In genomic region chrX:16822723-16823122, GRCh38 we compare ENCODE assay signal across 18 cellular contexts. TPM values are rescaled to one million over a fixed set of nuclear protein-coding genes. Genes with fewer than 3 reads are reported as not detected.
DNase-seq lines count a peak whose midpoint lies in the region; ATAC-seq and TF ChIP-seq lines count a peak whose summit lies in the region.
"Had no signal": no experiment of that assay in that cellular context is flagged by ENCODE, and none has a peak within 500 bp of the region (broad histone marks: within the 10 kb centered on the region; RNA-seq: fewer than 3 reads in every experiment).

No MANE protein-coding gene starts in this region.

- H3K27me3 Mint-ChIP-seq in chondrocyte (ENCODE audit: low read depth) (no peaks in the 10 kb centered on the region), neural crest cell (ENCODE audit: low read depth) (no peaks in the 10 kb centered on the region)

- H2AFZ ChIP-seq in SK-N-SH (ENCODE audit: low read depth): no peak overlapping the region

- H3K9me2 ChIP-seq in SK-N-SH: no peaks in the 10 kb centered on the region

- H3K4me3 Mint-ChIP-seq in chondrocyte (ENCODE audit: unreplicated experiment) (no peak overlapping the region), neural crest cell (no peak overlapping the region)
- H3K4me3 Mint-ChIP-seq: WTC11 had no signal

- TF ChIP-seq EP300 in SK-N-SH (IDR thresholded peaks at IDR 0.05; ENCODE audit: borderline replicate concordance in 1 of 2, low read depth in 1 of 2, low read length in 1 of 2): no peak

- H3K36me3 Mint-ChIP-seq in chondrocyte (ENCODE audit: low read depth) (peaks cover 12% of the 10 kb centered on the region), neural crest cell (ENCODE audit: low read depth) (peaks cover 7% of the 10 kb centered on the region)

- CTCF ChIA-PET in SK-N-SH (lab: Yijun Ruan, JAX): interaction anchor here (1.3 kb wide), 1 partner anchor 70 kb away, joined by 3 read pairs; no protein-coding TSS in a partner anchor

- H3K4me2 ChIP-seq in SK-N-SH: peak overlapping the region; percentile 20; the same call in 1 of the 2 replicates

- no peaks in the 10 kb centered on the region for H3K9me3 ChIP-seq in SK-N-SH
- H3K9me3 ChIP-seq: Caco-2, left lung, upper lobe of right lung had no signal

- TF ChIP-seq RAD21 in SK-N-SH (IDR thresholded peaks at IDR 0.05; ENCODE audit: low read length): no peak

- peaks cover 8% of the 10 kb centered on the region; the same call in 1 of the 2 replicates for H3K79me2 ChIP-seq in SK-N-SH (ENCODE audit: insufficient read depth)

- H3K4me1 Mint-ChIP-seq in chondrocyte (ENCODE audit: low read depth) (peaks cover 16% of the 10 kb centered on the region), neural crest cell (peaks cover 5% of the 10 kb centered on the region)

- no peaks in the 10 kb centered on the region for H4K20me1 ChIP-seq in SK-N-SH (ENCODE audit: insufficient read depth)

- ATAC-seq in GM18519 (IDR thresholded peaks at IDR 0.05; ENCODE audit: low FRiP score, unreplicated experiment) (no peak), GM21447 (IDR thresholded peaks at IDR 0.05; ENCODE audit: unreplicated experiment) (no peak), HG03460 (IDR thresholded peaks at IDR 0.05; ENCODE audit: unreplicated experiment) (no peak)
- ATAC-seq: left lung, upper lobe of right lung, WTC11 had no signal

- H3K27ac Mint-ChIP-seq in chondrocyte (ENCODE audit: unreplicated experiment): peak overlapping the region; percentile 73
- peak overlapping the region; percentile 6 for H3K27ac Mint-ChIP-seq in neural crest cell (ENCODE audit: unreplicated experiment)
- H3K27ac Mint-ChIP-seq: WTC11 had no signal

- H3F3A ChIP-seq in SK-N-SH (replicated peaks; ENCODE audit: insufficient read depth): peaks cover 42% of the 10 kb centered on the region

- DNase-seq in HCEC 1CT: peak; percentile 60
- no peak for DNase-seq in SK-N-SH
- no peak for DNase-seq in chondrocyte (ENCODE audit: low spot score)
- DNase-seq in neural crest cell (ENCODE audit: low read depth, low spot score): no peak
- no peak for DNase-seq in NCI-H226
- DNase-seq: activated gamma-delta T cell, Caco-2, GOT3, left lung, NCI-H1105 treated with DMSO at 0.1 percent for 48 hours, NCI-H526 treated with DMSO at 0.1 percent for 48 hours, SIG-M5, upper lobe of right lung had no signal

- peaks cover 27 to 32% of the 10 kb centered on the region in 2 experiments for H3K36me3 ChIP-seq in SK-N-SH (replicated peaks in 1 of 2; ENCODE audit: control insufficient read depth in 1 of 2, insufficient read depth in 2 of 2, low read length in 1 of 2)

- no peak overlapping the region for H3K4me3 ChIP-seq in SK-N-SH (ENCODE audit: low read depth in 2 of 2, low read length in 1 of 2)
- H3K4me3 ChIP-seq: coronary artery, left lung, upper lobe of right lung had no signal

- TF ChIP-seq CTCF in SK-N-SH (IDR thresholded peaks at IDR 0.05) (no peak), chondrocyte (IDR thresholded peaks at IDR 0.05) (no peak), neural crest cell (conservative IDR thresholded peaks at IDR 0.05) (no peak)

- peaks cover 8 to 20% of the 10 kb centered on the region in 2 experiments; a peak in 2 of 4 replicates for H3K4me1 ChIP-seq in SK-N-SH (ENCODE audit: control insufficient read depth in 1 of 2, insufficient read depth in 2 of 2, low read depth in 1 of 2, low read length in 1 of 2)
- H3K4me1 ChIP-seq: Caco-2, left lung, upper lobe of right lung had no signal

- no peaks in the 10 kb centered on the region for H3K27me3 ChIP-seq in SK-N-SH (ENCODE audit: insufficient read depth)
- H3K27me3 ChIP-seq: left lung, upper lobe of right lung had no signal

- H3K9me3 Mint-ChIP-seq in chondrocyte (ENCODE audit: low read depth) (no peaks in the 10 kb centered on the region), neural crest cell (no peaks in the 10 kb centered on the region)
- H3K9me3 Mint-ChIP-seq: WTC11 had no signal

- 58% methylated on average over 2 of the region's 2 CpGs for WGBS in SK-N-SH (ENCODE audit: low lambda C conversion rate)

- POLR2A ChIA-PET in SK-N-SH (lab: Yijun Ruan, JAX): no interaction called here

- H3K9ac ChIP-seq in SK-N-SH: peak overlapping the region; percentile 48

- H3K27ac ChIP-seq in SK-N-SH (ENCODE audit: low read depth in 2 of 2, low read length in 1 of 2): peak overlapping the region in 1 of 2 experiments; percentile 90; a peak in 2 of 4 replicates
- H3K27ac ChIP-seq: coronary artery, left lung, upper lobe of right lung had no signal

TF ChIP-seq in SK-N-SH, 30 proteins besides CTCF, POLR2A, EP300 and RAD21:
- TF ChIP-seq, protein P1, sequence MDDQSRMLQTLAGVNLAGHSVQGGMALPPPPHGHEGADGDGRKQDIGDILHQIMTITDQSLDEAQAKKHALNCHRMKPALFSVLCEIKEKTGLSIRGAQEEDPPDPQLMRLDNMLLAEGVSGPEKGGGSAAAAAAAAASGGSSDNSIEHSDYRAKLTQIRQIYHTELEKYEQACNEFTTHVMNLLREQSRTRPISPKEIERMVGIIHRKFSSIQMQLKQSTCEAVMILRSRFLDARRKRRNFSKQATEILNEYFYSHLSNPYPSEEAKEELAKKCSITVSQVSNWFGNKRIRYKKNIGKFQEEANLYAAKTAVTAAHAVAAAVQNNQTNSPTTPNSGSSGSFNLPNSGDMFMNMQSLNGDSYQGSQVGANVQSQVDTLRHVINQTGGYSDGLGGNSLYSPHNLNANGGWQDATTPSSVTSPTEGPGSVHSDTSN (IDR thresholded peaks at IDR 0.05): peak; percentile 42; the same call in 1 of the 2 replicates
- TF ChIP-seq FOSL2 (IDR thresholded peaks at IDR 0.05; ENCODE audit: borderline replicate concordance, low read depth) (peak; percentile 79), NFIC (IDR thresholded peaks at IDR 0.05; ENCODE audit: borderline replicate concordance) (peak; percentile 74), RFX5 (IDR thresholded peaks at IDR 0.05; ENCODE audit: low read length) (no peak), MEF2A (IDR thresholded peaks at IDR 0.05; ENCODE audit: borderline replicate concordance, low read depth) (no peak), SMC3 (IDR thresholded peaks at IDR 0.05; ENCODE audit: low read depth, low read length) (no peak), JUND (IDR thresholded peaks at IDR 0.05) (peak; percentile 64), POLR2AphosphoS5 (IDR thresholded peaks at IDR 0.05; ENCODE audit: low read depth, low read length) (peak; percentile 18; the same call in 1 of the 2 replicates), TCF12 (IDR thresholded peaks at IDR 0.05) (peak; percentile 46; the same call in 1 of the 2 replicates)

RNA-seq across cellular contexts. Expression of gene TXLNG, which starts 36.5 kb away (rescaled TPM):
- 12.1 and 16.6 TPM in 2 replicates for polyA plus RNA-seq in SK-N-SH (2012; rRNA removed)
- 15.5 and 17.7 TPM in 2 replicates for polyA plus RNA-seq in SK-N-SH (2012; cell fraction: cytosol; rRNA removed)
- 14.6 and 28.0 TPM in 2 replicates for polyA plus RNA-seq in SK-N-SH (2012; cell fraction: nucleus; rRNA removed)
- total RNA-seq in chondrocyte (8.9 to 11.6 TPM (median 9.1 TPM) in 3 replicates), neural crest cell (25.3 and 25.6 TPM in 2 replicates)

RNA-seq across cellular contexts. Expression of gene RBBP7, which starts 47.4 kb away (rescaled TPM):
- 172 and 198 TPM in 2 replicates for polyA plus RNA-seq in SK-N-SH (2012; rRNA removed)
- 195 and 207 TPM in 2 replicates for polyA plus RNA-seq in SK-N-SH (2012; cell fraction: cytosol; rRNA removed)
- polyA plus RNA-seq in SK-N-SH (2012; cell fraction: nucleus; rRNA removed): 166 and 203 TPM in 2 replicates
- 122 to 151 TPM (median 142 TPM) in 3 replicates for total RNA-seq in chondrocyte
- total RNA-seq in neural crest cell: 325 and 368 TPM in 2 replicates
